In genomic region chr1:29548091-29548490, GRCh38 we compare ENCODE assay signal across 14 cellular contexts.
DNase-seq lines count a peak whose midpoint lies in the region; ATAC-seq, FAIRE-seq and TF ChIP-seq lines count a peak whose summit lies in the region.
"Had no signal": no experiment of that assay in that cellular context is flagged by ENCODE, and none has a peak within 500 bp of the region (broad histone marks: within the 10 kb centered on the region; RNA-seq: fewer than 3 reads in every experiment).

No MANE protein-coding gene starts in this region.

- TF ChIP-seq POLR2A in GM12891 (IDR thresholded peaks at IDR 0.05; ENCODE audit: low read depth, low read length), result no peak

- DNase-seq in activated effector memory CD4-positive, alpha-beta T cell treated with anti-CD3 and anti-CD28 coated beads, Interleukin-2, amount 50 U/mL, for 16 hours, result peak; percentile 27
- DNase-seq in activated effector memory CD4-positive, alpha-beta T cell treated with Interleukin-2 at 50 U/mL for 16 hours, result no peak
- DNase-seq in left lobe of liver (ENCODE audit: low spot score) (peak; percentile 2), GM12891 (ENCODE audit: insufficient read length, low spot score) (no peak)
- peak; percentile 10 for DNase-seq in stimulated activated CD8-positive, alpha-beta memory T cell treated with anti-CD3 and anti-CD28 coated beads, Interleukin-4, amount 100 ng/mL, for 48 hours
- DNase-seq: 8988T; AML-193; CD4-positive, CD25-positive, alpha-beta regulatory T cell; DMS53; GF-D8; GOT3; H9 had no signal

- ATAC-seq in left lobe of liver (no peak), GM21576 (IDR thresholded peaks at IDR 0.05; ENCODE audit: unreplicated experiment) (no peak), GM21447 (IDR thresholded peaks at IDR 0.05; ENCODE audit: unreplicated experiment) (no peak)

- FAIRE-seq in GM12891 (lab: Jason Lieb, UNC), result no peak

TF ChIP-seq in GM12891, 5 proteins besides CTCF, POLR2A, EP300 and RAD21:
- TF ChIP-seq POU2F2 (IDR thresholded peaks at IDR 0.05; ENCODE audit: low read depth, low read length) (no peak), PAX5 (IDR thresholded peaks at IDR 0.05; ENCODE audit: insufficient read depth, low read length, severe bottlenecking) (no peak), POLR2AphosphoS5 (IDR thresholded peaks at IDR 0.05; ENCODE audit: low read depth, low read length) (no peak), SPI1 (IDR thresholded peaks at IDR 0.05; ENCODE audit: low read depth, low read length) (no peak), TAF1 (IDR thresholded peaks at IDR 0.05; ENCODE audit: low read depth, low read length) (no peak)

Comparison
In these comparisons a context has a peak if more than half of its experiments do, and no peak if none do; other contexts are left out.
1. DNase-seq: peak in activated effector memory CD4-positive, alpha-beta T cell treated with anti-CD3 and anti-CD28 coated beads, Interleukin-2, amount 50 U/mL, for 16 hours (single experiment), left lobe of liver (single experiment) and stimulated activated CD8-positive, alpha-beta memory T cell treated with anti-CD3 and anti-CD28 coated beads, Interleukin-4, amount 100 ng/mL, for 48 hours (single experiment); none in activated effector memory CD4-positive, alpha-beta T cell treated with Interleukin-2 at 50 U/mL for 16 hours (single experiment) and GM12891 (single experiment).